In the genomic region with DNA sequence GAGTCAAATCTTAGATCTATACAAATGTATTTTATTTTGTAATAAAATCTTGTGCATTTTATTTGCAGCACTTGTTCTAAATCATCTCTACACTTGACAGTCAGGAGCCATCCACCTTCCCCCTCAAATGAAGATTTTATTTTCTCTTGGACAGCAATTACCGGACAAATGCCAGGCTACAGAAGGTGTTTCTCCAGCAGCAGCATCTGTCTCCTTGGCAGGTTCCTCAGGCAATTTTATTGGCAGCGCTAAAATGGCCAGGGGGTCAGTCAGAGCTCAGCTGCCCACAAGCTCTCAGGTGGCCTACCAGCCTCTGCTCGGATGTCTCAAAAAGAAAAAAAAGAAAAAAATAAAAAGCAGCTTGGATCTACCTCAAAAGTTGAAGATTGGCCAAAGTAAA, we compare ENCODE assay signal across 20 cellular contexts.
DNase-seq lines count a peak whose midpoint lies in the region; FAIRE-seq and TF ChIP-seq lines count a peak whose summit lies in the region.
"Had no signal": no experiment of that assay in that cellular context is flagged by ENCODE, and none has a peak within 500 bp of the region (broad histone marks: within the 10 kb centered on the region; RNA-seq: fewer than 3 reads in every experiment).

No MANE protein-coding gene starts in this region.

- no peak overlapping the region for H3K9ac ChIP-seq in kidney (ENCODE audit: low read length in 2 of 2)
- H3K9ac ChIP-seq: BLaER1 treated with 17β-estradiol and CSF1 and Interleukin-3, amounts not matched to agents 10 nM and 100 nM had no signal

- FAIRE-seq in kidney (lab: Jason Lieb, UNC) = no peak
- FAIRE-seq: A549, D721Med, GM12878, GM12892, GM18507 had no signal

- no peak overlapping the region for H3K27ac ChIP-seq in kidney (ENCODE audit: low read depth in 2 of 2, low read length in 2 of 2)
- H3K27ac ChIP-seq: 22Rv1; A549; BLaER1 treated with 17β-estradiol and CSF1 and Interleukin-3, amounts not matched to agents 10 nM and 100 nM; C4-2B had no signal

- no peaks in the 10 kb centered on the region for H3K4me1 ChIP-seq in kidney (ENCODE audit: control insufficient read depth in 1 of 2, insufficient read depth in 1 of 2, low read depth in 1 of 2, low read length in 2 of 2)
- H3K4me1 ChIP-seq: A549 had no signal

- no peak for TF ChIP-seq CTCF in kidney (IDR thresholded peaks at IDR 0.05; ENCODE audit: borderline replicate concordance, extremely low read depth, insufficient read depth)

- H3K9me3 ChIP-seq in kidney (ENCODE audit: control insufficient read depth in 1 of 2, low read length in 2 of 2) = no peaks in the 10 kb centered on the region
- H3K9me3 ChIP-seq: A549, Caco-2 had no signal

- intact Hi-C loops in kidney (cut with DNase I) = no loop called here

- no peak overlapping the region for H3K4me3 ChIP-seq in kidney (ENCODE audit: low read length in 2 of 2)
- H3K4me3 ChIP-seq: A549; BLaER1 treated with 17β-estradiol and CSF1 and Interleukin-3, amounts not matched to agents 10 nM and 100 nM; GM12878 had no signal

- no peaks in the 10 kb centered on the region for H3K36me3 ChIP-seq in kidney (ENCODE audit: control insufficient read depth in 1 of 2, insufficient read depth in 2 of 2, low read length in 2 of 2)
- H3K36me3 ChIP-seq: BLaER1 treated with 17β-estradiol and CSF1 and Interleukin-3, amounts not matched to agents 10 nM and 100 nM had no signal

- peak; percentile 2 for DNase-seq in NCI-H446 treated with DMSO at 0.1 percent for 48 hours (lab: John Stamatoyannopoulos, UW)
- DNase-seq in NCI-H446 (lab: John Stamatoyannopoulos, UW) = no peak
- DNase-seq in cerebellar nuclear complex (lab: John Stamatoyannopoulos, UW) = peak; percentile 49 to 79
- no peak for DNase-seq in kidney
- DNase-seq in nucleus accumbens (lab: John Stamatoyannopoulos, UW) = no peak
- DNase-seq: AML-193; Caco-2; Calu3; CD4-positive, alpha-beta T cell; CD8-positive, alpha-beta T cell; DMS79 treated with DMSO at 0.1 percent for 48 hours; GDM1 had no signal

Comparison
In these comparisons a context has a peak if more than half of its experiments do, and no peak if none do; other contexts are left out.
1. DNase-seq: peak in NCI-H446 treated with DMSO at 0.1 percent for 48 hours (single experiment) and cerebellar nuclear complex (2 of 2); none in NCI-H446 (0 of 2), kidney (single experiment) and nucleus accumbens (0 of 56).